1 cellular context compared by ENCODE assay signal in genomic region chr5:713686-714085, GRCh38.
TF ChIP-seq lines count a peak whose summit lies in the region.

No MANE protein-coding gene starts in this region.

TF ChIP-seq in liver, 16 proteins besides CTCF, POLR2A, EP300 and RAD21 (continued from another document):
- peak; percentile 94 for TF ChIP-seq HNF4G (IDR thresholded peaks at IDR 0.05)
- peak; percentile 52 for TF ChIP-seq NR2F2 (IDR thresholded peaks at IDR 0.05)
